ENCODE assay signal across 13 cellular contexts in the genomic region with DNA sequence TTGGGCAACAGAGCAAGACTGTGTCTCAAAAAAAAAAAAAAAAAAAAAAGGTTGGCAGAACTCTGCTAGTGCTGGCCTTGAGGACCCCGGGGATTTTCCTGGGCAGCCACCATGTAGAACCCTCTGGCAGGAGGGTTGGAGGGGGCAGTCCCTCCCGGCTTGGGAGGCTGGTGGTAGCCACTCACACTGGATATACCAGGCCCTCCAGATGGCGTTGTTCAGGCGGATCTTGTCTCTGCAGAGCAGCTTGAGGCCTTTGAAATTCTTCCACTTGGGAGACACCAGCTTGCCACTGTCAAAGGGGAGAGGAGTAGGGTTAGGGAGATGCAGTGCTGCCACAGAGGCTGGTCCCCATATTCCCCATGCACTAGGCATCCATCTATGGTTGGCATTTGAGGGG. TPM values are rescaled to one million over a fixed set of nuclear protein-coding genes. Genes with fewer than 3 reads are reported as not detected.
DNase-seq lines count a peak whose midpoint lies in the region; ATAC-seq and TF ChIP-seq lines count a peak whose summit lies in the region.
"Had no signal": no experiment of that assay in that cellular context is flagged by ENCODE, and none has a peak within 500 bp of the region (broad histone marks: within the 10 kb centered on the region; RNA-seq: fewer than 3 reads in every experiment).

No MANE protein-coding gene starts in this region.

- CTCF ChIA-PET in A673 (lab: Charles Lee), result interaction anchor here (0.6 to 1.2 kb wide), 2 partner anchors 21 to 110 kb away, joined by 3 to 5 read pairs; no protein-coding TSS in a partner anchor
- CTCF ChIA-PET in PC-3 (lab: Charles Lee), result no interaction called here

- BruUV-seq in A673 (replicated peaks; lab: Mats Ljungman, UMichigan) (no TSS peak), PC-3 (replicated peaks; lab: Mats Ljungman, UMichigan) (no TSS peak)

- in situ Hi-C loops in KBM-7 (cut with MboI; ENCODE audit: low pct_unique_long_range_greater_than_20kb, low sequenced_read_pairs), result no loop called here

- intact Hi-C loops in A673 (cut with micrococcal nuclease; ENCODE audit: unreplicated experiment), result no loop called here
- intact Hi-C loops in PC-3 (cut with micrococcal nuclease), result no loop called here

- no peak overlapping the region for H2AFZ ChIP-seq in PC-3 (ENCODE audit: low read length)

- H3K4me2 ChIP-seq in PC-3 (ENCODE audit: low read length), result no peak overlapping the region

- H3K4me1 ChIP-seq in A673 (ENCODE audit: insufficient read depth, low read length, poor library complexity, severe bottlenecking) (no peaks in the 10 kb centered on the region), PC-3 (ENCODE audit: insufficient read depth, low read length) (peaks cover 9% of the 10 kb centered on the region)

- no peak overlapping the region for H3K4me3 ChIP-seq in A673 (ENCODE audit: low read depth, low read length, poor library complexity, severe bottlenecking)
- H3K4me3 ChIP-seq in PC-3 (ENCODE audit: low read length), result no peak overlapping the region

- H3K79me2 ChIP-seq in PC-3 (ENCODE audit: low read length), result no peaks in the 10 kb centered on the region

- peaks cover 62% of the 10 kb centered on the region for H3K27me3 Mint-ChIP-seq in stimulated activated naive CD8-positive, alpha-beta T cell treated with anti-CD3 and anti-CD28 coated beads, Interleukin-15, amount 100 ng/mL, for 72 hours

- H3K36me3 ChIP-seq in A673 (ENCODE audit: insufficient read depth, low read length, poor library complexity, severe bottlenecking) (no peaks in the 10 kb centered on the region), PC-3 (ENCODE audit: low read depth, low read length) (no peaks in the 10 kb centered on the region)

- no peaks in the 10 kb centered on the region for H3K27me3 ChIP-seq in A673 (replicated peaks; ENCODE audit: insufficient read depth, low read depth, low read length, poor library complexity)
- no peaks in the 10 kb centered on the region for H3K27me3 ChIP-seq in PC-3 (ENCODE audit: low read length)

- H3K4me1 Mint-ChIP-seq in stimulated activated naive CD8-positive, alpha-beta T cell treated with anti-CD3 and anti-CD28 coated beads, Interleukin-15, amount 100 ng/mL, for 72 hours, result no peaks in the 10 kb centered on the region
- H3K4me1 Mint-ChIP-seq: B cell had no signal

- H3K9me3 ChIP-seq in A673 (ENCODE audit: low read depth, low read length, poor library complexity, severe bottlenecking) (no peaks in the 10 kb centered on the region), PC-3 (ENCODE audit: low read length) (no peaks in the 10 kb centered on the region)

- H4K20me1 ChIP-seq in PC-3 (ENCODE audit: low read length), result no peaks in the 10 kb centered on the region

- DNase-seq in A673 (ENCODE audit: low spot score) (peak; percentile 42), GM10266 (ENCODE audit: extremely low spot score) (no peak), PC-3 (no peak), fibroblast of gingiva (ENCODE audit: low read depth) (peak; percentile 17), KBM-7 (no peak)
- DNase-seq in stimulated activated CD4-positive, alpha-beta T cell treated with anti-CD3 and anti-CD28 coated beads, Interleukin-4, amount 100 ng/mL, for 24 hours, result no peak
- no peak for DNase-seq in stimulated activated naive CD8-positive, alpha-beta T cell treated with anti-CD3 and anti-CD28 coated beads, Interleukin-15, amount 100 ng/mL, for 72 hours
- DNase-seq: NCI-H1417 treated with DMSO at 0.1 percent for 48 hours, occipital lobe, T1000 had no signal

- no peak overlapping the region for H3K9ac ChIP-seq in PC-3 (ENCODE audit: low read length)

- H3K27ac Mint-ChIP-seq in stimulated activated naive CD8-positive, alpha-beta T cell treated with anti-CD3 and anti-CD28 coated beads, Interleukin-15, amount 100 ng/mL, for 72 hours, result no peak overlapping the region
- H3K27ac Mint-ChIP-seq: B cell had no signal

- H3K9me2 ChIP-seq in PC-3 (replicated peaks; ENCODE audit: low read length), result no peaks in the 10 kb centered on the region

- TF ChIP-seq CTCF in A673 (conservative IDR thresholded peaks at IDR 0.05; ENCODE audit: low read depth, low read length) (peak; percentile 27), GM10266 (IDR thresholded peaks at IDR 0.05; ENCODE audit: control insufficient read depth, insufficient read depth, low read depth, missing control alignments) (peak; percentile 8), PC-3 (conservative IDR thresholded peaks at IDR 0.05; ENCODE audit: low read depth, low read length) (no peak; the same call in 1 of the 2 replicates)

- POLR2A ChIA-PET in A673 (lab: Charles Lee; ENCODE audit: low non-redundant PET), result no interaction called here
- POLR2A ChIA-PET in PC-3 (lab: Charles Lee; ENCODE audit: unreplicated experiment), result interaction anchor here (0.6 kb wide), 1 partner anchor 82 kb away, joined by 5 read pairs; no protein-coding TSS in a partner anchor

- H3F3A ChIP-seq in PC-3 (ENCODE audit: low read length, unreplicated experiment), result no peaks in the 10 kb centered on the region

- H3K27ac ChIP-seq in A673 (ENCODE audit: low read depth, low read length, poor library complexity, severe bottlenecking), result no peak overlapping the region
- no peak overlapping the region for H3K27ac ChIP-seq in PC-3 (ENCODE audit: low read length)

- H3K9me3 Mint-ChIP-seq in stimulated activated naive CD8-positive, alpha-beta T cell treated with anti-CD3 and anti-CD28 coated beads, Interleukin-15, amount 100 ng/mL, for 72 hours, result no peaks in the 10 kb centered on the region

- ATAC-seq in PC-3 (0 out of 2 replicates have a peak, but pooled peaks have one; percentile 21), HG03439 (IDR thresholded peaks at IDR 0.05; ENCODE audit: unreplicated experiment) (no peak)
- no peak for ATAC-seq in stimulated activated naive CD8-positive, alpha-beta T cell treated with anti-CD3 and anti-CD28 coated beads, Interleukin-15, amount 100 ng/mL, for 72 hours

- H3K4me3 Mint-ChIP-seq in stimulated activated naive CD8-positive, alpha-beta T cell treated with anti-CD3 and anti-CD28 coated beads, Interleukin-15, amount 100 ng/mL, for 72 hours, result no peak overlapping the region
- H3K4me3 Mint-ChIP-seq: B cell had no signal

RNA-seq across cellular contexts. Expression of gene MLXIPL, which starts 8.4 kb away (rescaled TPM):
- 17.4 and 20.6 TPM in 2 replicates for total RNA-seq in A673 (2021)
- total RNA-seq in PC-3 (2014; rRNA removed), result 4.7 and 6.9 TPM in 2 replicates
- total RNA-seq: B cell, lung microvascular endothelial cell, occipital lobe had no signal

RNA-seq across cellular contexts. Expression of gene TBL2, which starts 37.5 kb away (rescaled TPM):
- total RNA-seq in A673 (2021) (48.9 and 51.9 TPM in 2 replicates), PC-3 (2014; rRNA removed) (62.8 and 73.0 TPM in 2 replicates)

RNA-seq across cellular contexts. Expression of gene VPS37D, which starts 51.7 kb away (rescaled TPM):
- total RNA-seq in A673 (2021), result 8.7 and 10.1 TPM in 2 replicates
- 6.3 and 7.7 TPM in 2 replicates for total RNA-seq in PC-3 (2014; rRNA removed)

RNA-seq across cellular contexts. Expression of gene BCL7B, which starts 58.4 kb away (rescaled TPM):
- 53.0 and 56.3 TPM in 2 replicates for total RNA-seq in A673 (2021)
- total RNA-seq in PC-3 (2014; rRNA removed), result 41.0 and 46.5 TPM in 2 replicates

Comparison
In these comparisons a context has a peak if more than half of its experiments do, and no peak if none do; other contexts are left out.
1. DNase-seq: peak in A673 (single experiment) and fibroblast of gingiva (single experiment); none in GM10266 (single experiment), PC-3 (single experiment), stimulated activated CD4-positive, alpha-beta T cell treated with anti-CD3 and anti-CD28 coated beads, Interleukin-4, amount 100 ng/mL, for 24 hours (single experiment), KBM-7 (single experiment) and stimulated activated naive CD8-positive, alpha-beta T cell treated with anti-CD3 and anti-CD28 coated beads, Interleukin-15, amount 100 ng/mL, for 72 hours (0 of 2).